ENCODE assay signal across 1 cellular context in genomic region chr1:109425902-109426277, GRCh38.
TF ChIP-seq lines count a peak whose summit lies in the region.

No MANE protein-coding gene starts in this region.

TF ChIP-seq in endothelial cell of umbilical vein, 7 proteins besides CTCF, POLR2A, EP300 and RAD21:
- TF ChIP-seq FOS (IDR thresholded peaks at IDR 0.05; ENCODE audit: borderline replicate concordance, insufficient read depth, low read length): peak; percentile 16
- TF ChIP-seq GATA2 (IDR thresholded peaks at IDR 0.05; ENCODE audit: insufficient read depth, insufficient read length, low read depth, low read length): no peak
- TF ChIP-seq POLR2AphosphoS5 (IDR thresholded peaks at IDR 0.05; ENCODE audit: insufficient read depth, low read depth, low read length): no peak
